13 cellular contexts compared by ENCODE assay signal in the genomic region with DNA sequence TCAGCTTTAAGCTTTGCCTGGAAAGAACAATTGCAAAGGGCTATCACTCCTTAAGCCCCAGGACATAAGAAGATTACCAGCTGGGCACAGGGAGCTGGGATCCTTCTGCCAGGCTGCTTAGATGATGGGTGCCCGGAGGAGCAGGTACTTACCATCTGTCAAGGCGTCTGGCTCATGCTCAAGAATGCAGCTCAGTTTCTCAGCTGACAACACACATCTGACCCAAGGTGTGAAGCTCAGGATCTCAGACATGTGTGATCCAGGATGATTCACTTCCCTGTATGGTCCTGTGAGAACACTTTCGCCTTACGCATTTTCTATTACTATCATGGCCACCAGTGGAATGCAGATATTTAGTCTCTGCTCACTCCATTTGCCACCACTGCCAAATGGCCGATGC. TPM values are rescaled to one million over a fixed set of nuclear protein-coding genes. Genes with fewer than 3 reads are reported as not detected.
A peak's percentile ranks its signal among the peaks of the same experiment; 100 is the strongest.
DNase-seq lines count a peak whose midpoint lies in the region; ATAC-seq and TF ChIP-seq lines count a peak whose summit lies in the region.
"Had no signal": no experiment of that assay in that cellular context is flagged by ENCODE, and none has a peak within 500 bp of the region (broad histone marks: within the 10 kb centered on the region; RNA-seq: fewer than 3 reads in every experiment).

No MANE protein-coding gene starts in this region.

- peaks cover 24 to 64% (median 41%) of the 10 kb centered on the region in 6 donors for H3K4me1 ChIP-seq in spleen

- H3K36me3 ChIP-seq in spleen, result no peaks in the 10 kb centered on the region

- peak overlapping the region; percentile 79 for H3K4me3 Mint-ChIP-seq in activated CD4-positive, alpha-beta T cell treated with anti-CD3 and anti-CD28 coated beads, Interleukin-2, amount 10 ng/mL, durations not matched to agents 24 days and 14 days
- peak overlapping the region; percentile 59 for H3K4me3 Mint-ChIP-seq in activated T-helper 2 cell treated with anti-CD3 and anti-CD28 coated beads, Interferon-gamma antibody, Interleukin-2, Interleukin-4, amounts not matched to agents 10 μg/mL and 5 μg/mL and 100 μg/mL, durations not matched to agents 14 hours and 24 hours and 36 hours (ENCODE audit: low read depth)

- H3K27me3 ChIP-seq in spleen (replicated peaks in 1 of 7), result no peaks in the 10 kb centered on the region

- H3K27me3 Mint-ChIP-seq in activated CD4-positive, alpha-beta T cell treated with anti-CD3 and anti-CD28 coated beads, Interleukin-2, amount 10 ng/mL, durations not matched to agents 24 days and 14 days, result peaks cover 12% of the 10 kb centered on the region
- peaks cover 21% of the 10 kb centered on the region for H3K27me3 Mint-ChIP-seq in activated T-helper 2 cell treated with anti-CD3 and anti-CD28 coated beads, Interferon-gamma antibody, Interleukin-2, Interleukin-4, amounts not matched to agents 10 μg/mL and 5 μg/mL and 100 μg/mL, durations not matched to agents 14 hours and 24 hours and 36 hours (ENCODE audit: low read depth)

- peaks cover 45% of the 10 kb centered on the region for H3K4me1 Mint-ChIP-seq in activated CD4-positive, alpha-beta T cell treated with anti-CD3 and anti-CD28 coated beads, Interleukin-2, amount 10 ng/mL, durations not matched to agents 24 days and 14 days
- H3K4me1 Mint-ChIP-seq in activated T-helper 2 cell treated with anti-CD3 and anti-CD28 coated beads, Interferon-gamma antibody, Interleukin-2, Interleukin-4, amounts not matched to agents 10 μg/mL and 5 μg/mL and 100 μg/mL, durations not matched to agents 14 hours and 24 hours and 36 hours (ENCODE audit: low read depth), result peaks cover 38% of the 10 kb centered on the region

- H3K27ac ChIP-seq in spleen, result peak overlapping the region; percentile 55 to 90 (median 82)

- H3K9me3 ChIP-seq in spleen, result peaks cover 0 to 6% (median 0%) of the 10 kb centered on the region in 8 donors

- H3K27ac Mint-ChIP-seq in activated CD4-positive, alpha-beta T cell treated with anti-CD3 and anti-CD28 coated beads, Interleukin-2, amount 10 ng/mL, durations not matched to agents 24 days and 14 days, result no peak overlapping the region
- H3K27ac Mint-ChIP-seq in activated T-helper 2 cell treated with anti-CD3 and anti-CD28 coated beads, Interferon-gamma antibody, Interleukin-2, Interleukin-4, amounts not matched to agents 10 μg/mL and 5 μg/mL and 100 μg/mL, durations not matched to agents 14 hours and 24 hours and 36 hours, result no peak overlapping the region

- WGBS in spleen, 5 donors, result 79 to 85% (median 84%) methylated on average over 5 of the region's 5 CpGs

- peaks cover 22% of the 10 kb centered on the region for H3K9me3 Mint-ChIP-seq in activated CD4-positive, alpha-beta T cell treated with anti-CD3 and anti-CD28 coated beads, Interleukin-2, amount 10 ng/mL, durations not matched to agents 24 days and 14 days
- H3K9me3 Mint-ChIP-seq in activated T-helper 2 cell treated with anti-CD3 and anti-CD28 coated beads, Interferon-gamma antibody, Interleukin-2, Interleukin-4, amounts not matched to agents 10 μg/mL and 5 μg/mL and 100 μg/mL, durations not matched to agents 14 hours and 24 hours and 36 hours, result peaks cover 21% of the 10 kb centered on the region

- peak overlapping the region in 1 of 8 donors; percentile 50 for H3K4me3 ChIP-seq in spleen

- DNase-seq in activated CD4-positive, alpha-beta T cell treated with anti-CD3 and anti-CD28 coated beads, Interleukin-2, amount 10 ng/mL, durations not matched to agents 24 days and 14 days, result no peak
- DNase-seq in activated CD4-positive, alpha-beta T cell treated with anti-CD3 and anti-CD28 coated beads for 4 hours, result no peak
- DNase-seq in NCI-H2171 (lab: John Stamatoyannopoulos, UW) (peak; percentile 31), spleen (no peak)
- no peak for DNase-seq in activated T-helper 2 cell treated with anti-CD3 and anti-CD28 coated beads, Interferon-gamma antibody, Interleukin-2, Interleukin-4, amounts not matched to agents 10 μg/mL and 5 μg/mL and 100 μg/mL, durations not matched to agents 14 hours and 24 hours and 36 hours (ENCODE audit: low spot score)
- DNase-seq: effector CD4-positive, alpha-beta T cell; foreskin melanocyte; mammary epithelial cell; NCI-H2107; PC-3 had no signal

- no peak for ATAC-seq in GM19455 (IDR thresholded peaks at IDR 0.05; ENCODE audit: unreplicated experiment)
- ATAC-seq in GM21515 (IDR thresholded peaks at IDR 0.05; ENCODE audit: unreplicated experiment), result no peak
- no peak for ATAC-seq in GM21528 (IDR thresholded peaks at IDR 0.05; ENCODE audit: low FRiP score, unreplicated experiment)
- ATAC-seq: PC-3 had no signal

- intact Hi-C loops in activated CD4-positive, alpha-beta T cell treated with anti-CD3 and anti-CD28 coated beads, Interleukin-2, amount 10 ng/mL, durations not matched to agents 24 days and 14 days (cut with micrococcal nuclease), result loop anchor here (1.0 to 2.0 kb wide), 2 partner anchors 15 to 338 kb away; partner anchors contain the start of gene DISC1
- intact Hi-C loops in activated T-helper 2 cell treated with anti-CD3 and anti-CD28 coated beads, Interferon-gamma antibody, Interleukin-2, Interleukin-4, amounts not matched to agents 10 μg/mL and 5 μg/mL and 100 μg/mL, durations not matched to agents 14 hours and 24 hours and 36 hours (cut with micrococcal nuclease), result no loop called here
- intact Hi-C loops in spleen (cut with DNase I; ENCODE audit: low total_unique reads), result no loop called here

- TF ChIP-seq POLR2A in spleen (IDR thresholded peaks at IDR 0.05), result no peak

- H3K36me3 Mint-ChIP-seq in activated CD4-positive, alpha-beta T cell treated with anti-CD3 and anti-CD28 coated beads, Interleukin-2, amount 10 ng/mL, durations not matched to agents 24 days and 14 days (ENCODE audit: low read depth), result peaks cover 17% of the 10 kb centered on the region
- H3K36me3 Mint-ChIP-seq in activated T-helper 2 cell treated with anti-CD3 and anti-CD28 coated beads, Interferon-gamma antibody, Interleukin-2, Interleukin-4, amounts not matched to agents 10 μg/mL and 5 μg/mL and 100 μg/mL, durations not matched to agents 14 hours and 24 hours and 36 hours (ENCODE audit: low read depth), result peaks cover 13% of the 10 kb centered on the region

- no peak for TF ChIP-seq CTCF in spleen (IDR thresholded peaks at IDR 0.05 in 8 of 11, conservative IDR thresholded peaks at IDR 0.05 in 3 of 11)

RNA-seq across cellular contexts. Expression of gene DISC1, which starts 14.7 kb away (rescaled TPM):
- total RNA-seq in activated CD4-positive, alpha-beta T cell treated with anti-CD3 and anti-CD28 coated beads, Interleukin-2, amount 10 ng/mL, durations not matched to agents 24 days and 14 days, result 1.6 and 3.1 TPM in 2 replicates
- total RNA-seq in activated T-helper 2 cell treated with anti-CD3 and anti-CD28 coated beads, Interferon-gamma antibody, Interleukin-2, Interleukin-4, amounts not matched to agents 10 μg/mL and 5 μg/mL and 100 μg/mL, durations not matched to agents 14 hours and 24 hours and 36 hours, result 1.5 and 1.6 TPM in 2 replicates
- total RNA-seq in spleen, result 10 to 100 TPM; 13.8 to 36.4 (median 29.5) TPM
- 1 to 10 TPM in 2 of 3 donors, under 1 TPM in 1; 0.89 to 1.4 (median 1.1) TPM for polyA plus RNA-seq in spleen
